Comparison of ENCODE assay signal across 23 cellular contexts in the genomic region with DNA sequence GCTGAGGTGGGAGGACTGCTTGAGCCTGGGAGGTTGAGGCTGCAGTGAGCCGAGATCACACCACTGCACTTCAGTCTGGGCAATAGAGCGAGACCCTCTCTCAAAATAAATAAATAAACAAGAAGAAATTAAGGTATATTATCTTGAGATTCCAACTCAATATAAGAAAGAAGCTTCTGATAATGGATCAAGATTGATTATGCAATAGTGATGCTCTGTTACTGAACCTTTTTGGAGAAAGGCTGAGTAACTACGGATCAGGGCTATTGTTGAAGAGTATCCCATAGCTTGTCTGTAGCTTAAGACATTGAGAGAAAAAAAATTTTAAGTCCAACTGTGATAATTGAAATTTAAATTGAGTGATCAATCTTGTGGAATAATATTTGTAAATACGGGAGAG. TPM values are rescaled to one million over a fixed set of nuclear protein-coding genes. Genes with fewer than 3 reads are reported as not detected.
"Had no signal": no experiment of that assay in that cellular context is flagged by ENCODE, and none has a peak within 500 bp of the region (broad histone marks: within the 10 kb centered on the region; RNA-seq: fewer than 3 reads in every experiment).

No MANE protein-coding gene starts in this region.

- H3K27me3 Mint-ChIP-seq: naive B cell had no signal

- H3K27ac Mint-ChIP-seq: naive B cell; naive thymus-derived CD8-positive, alpha-beta T cell had no signal

- H3K9me3 ChIP-seq: esophagus muscularis mucosa, gastroesophageal sphincter, lower lobe of right lung, mucosa of descending colon had no signal

- H3K36me3 Mint-ChIP-seq: naive B cell; naive thymus-derived CD8-positive, alpha-beta T cell had no signal

- H3K4me3 ChIP-seq: coronary artery, dorsolateral prefrontal cortex, esophagus muscularis mucosa, gastroesophageal sphincter, heart left ventricle, left lung, lower lobe of right lung, mucosa of descending colon had no signal

- FAIRE-seq: endothelial cell of umbilical vein, frontal cortex, islet of Langerhans, keratinocyte had no signal

- H3K36me3 ChIP-seq: esophagus muscularis mucosa, gastroesophageal sphincter, heart left ventricle, left lung, lower lobe of right lung had no signal

- ATAC-seq: foreskin keratinocyte; gastroesophageal sphincter; heart left ventricle; left cardiac atrium; left lung; left ventricle myocardium superior; lower lobe of right lung; mucosa of descending colon; naive thymus-derived CD8-positive, alpha-beta T cell had no signal

- H3K4me1 ChIP-seq: foreskin keratinocyte, left lung, lower lobe of right lung had no signal

- H3K27ac ChIP-seq: coronary artery, dorsolateral prefrontal cortex, esophagus muscularis mucosa, foreskin keratinocyte, gastroesophageal sphincter, heart left ventricle, left lung, lower lobe of right lung had no signal

- H3K27me3 ChIP-seq: dorsolateral prefrontal cortex, esophagus muscularis mucosa, foreskin keratinocyte, gastroesophageal sphincter, heart left ventricle, left lung had no signal

- H3K4me1 Mint-ChIP-seq: naive B cell; naive thymus-derived CD8-positive, alpha-beta T cell had no signal

- DNase-seq: dermis blood vessel endothelial cell; dorsolateral prefrontal cortex; effector CD4-positive, alpha-beta T cell; effector memory CD4-positive, alpha-beta T cell; foreskin keratinocyte; heart left ventricle; hippocampal formation; left cardiac atrium; left lung; left ventricle myocardium superior; lower lobe of right lung; mesenchymal stem cell; mucosa of descending colon; naive B cell; naive thymus-derived CD8-positive, alpha-beta T cell had no signal

- H3K4me3 Mint-ChIP-seq: mesothelial cell of epicardium; naive B cell; naive thymus-derived CD8-positive, alpha-beta T cell had no signal

RNA-seq across cellular contexts. Expression of a gene that starts 17.7 kb away (rescaled TPM):
- total RNA-seq: naive thymus-derived CD8-positive, alpha-beta T cell had no signal
- polyA plus RNA-seq: naive thymus-derived CD8-positive, alpha-beta T cell had no signal
